8 cellular contexts compared by ENCODE assay signal in the genomic region with DNA sequence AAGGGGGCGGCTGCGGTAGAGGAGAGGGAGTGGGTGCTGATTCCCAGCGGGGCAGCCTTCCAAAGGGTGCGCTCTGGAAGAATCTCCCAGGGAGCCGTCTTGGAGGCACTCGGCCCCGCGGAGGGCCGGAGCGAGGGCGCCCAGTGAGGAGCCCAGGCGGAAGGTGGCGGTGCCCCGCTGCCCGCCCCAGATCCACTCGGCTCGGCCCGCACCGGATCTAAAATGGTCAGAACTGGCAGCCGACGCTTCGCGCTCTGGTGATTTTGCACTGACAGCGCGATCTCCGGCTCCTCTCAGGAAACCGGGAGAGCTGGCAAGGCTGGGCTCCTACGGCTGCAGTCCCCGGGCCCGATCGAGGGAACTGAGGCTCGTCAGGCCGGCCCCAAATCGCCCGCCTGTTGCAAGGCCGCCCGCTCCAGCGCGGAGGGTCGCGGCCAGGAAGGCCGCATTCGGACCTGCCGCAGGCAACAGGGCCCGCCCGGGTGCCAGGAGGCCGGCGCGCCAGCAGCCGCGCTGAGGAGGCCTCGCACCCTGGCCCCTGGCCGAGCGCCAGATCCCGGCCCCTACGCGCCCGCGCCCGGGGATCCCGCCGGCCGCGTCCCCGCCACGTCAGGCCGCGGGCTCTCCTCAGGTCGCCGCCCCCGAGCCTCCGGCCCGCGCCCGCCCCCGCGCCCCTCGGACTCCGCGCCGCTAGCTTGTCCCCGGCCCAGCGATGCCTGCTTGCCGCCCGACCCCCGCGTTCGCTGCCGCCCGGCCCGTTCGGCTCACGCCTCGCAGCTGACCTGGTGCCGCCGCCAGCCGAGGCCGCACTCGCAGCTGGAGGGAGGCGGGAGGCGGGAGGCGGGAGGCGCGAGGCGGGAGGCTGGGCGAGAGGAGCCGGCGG. TPM values are rescaled to one million over a fixed set of nuclear protein-coding genes. Genes with fewer than 3 reads are reported as not detected.
DNase-seq lines count a peak whose midpoint lies in the region; ATAC-seq and TF ChIP-seq lines count a peak whose summit lies in the region.

A gene with protein sequence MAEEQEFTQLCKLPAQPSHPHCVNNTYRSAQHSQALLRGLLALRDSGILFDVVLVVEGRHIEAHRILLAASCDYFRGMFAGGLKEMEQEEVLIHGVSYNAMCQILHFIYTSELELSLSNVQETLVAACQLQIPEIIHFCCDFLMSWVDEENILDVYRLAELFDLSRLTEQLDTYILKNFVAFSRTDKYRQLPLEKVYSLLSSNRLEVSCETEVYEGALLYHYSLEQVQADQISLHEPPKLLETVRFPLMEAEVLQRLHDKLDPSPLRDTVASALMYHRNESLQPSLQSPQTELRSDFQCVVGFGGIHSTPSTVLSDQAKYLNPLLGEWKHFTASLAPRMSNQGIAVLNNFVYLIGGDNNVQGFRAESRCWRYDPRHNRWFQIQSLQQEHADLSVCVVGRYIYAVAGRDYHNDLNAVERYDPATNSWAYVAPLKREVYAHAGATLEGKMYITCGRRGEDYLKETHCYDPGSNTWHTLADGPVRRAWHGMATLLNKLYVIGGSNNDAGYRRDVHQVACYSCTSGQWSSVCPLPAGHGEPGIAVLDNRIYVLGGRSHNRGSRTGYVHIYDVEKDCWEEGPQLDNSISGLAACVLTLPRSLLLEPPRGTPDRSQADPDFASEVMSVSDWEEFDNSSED (minus strand): TSS at position 818 of the 883 bp plus-strand sequence. CDS start 6,584 bp downstream, outside the sequence.

- in situ Hi-C loops in astrocyte of the cerebellum (cut with HindIII; ENCODE audit: low sequenced_read_pairs): no loop called here

- 2% methylated on average over 54 of the region's 108 CpGs for WGBS in hepatocyte (ENCODE audit: low lambda C conversion rate, missing lambda C conversion rate)

- peak within 1 kb of the TSS; percentile 73 for H3K9ac ChIP-seq in OCI-LY1 (ENCODE audit: low read length)

- H3K36me3 ChIP-seq in OCI-LY1 (ENCODE audit: insufficient read depth, low read length) (no peaks in the 10 kb centered on the region), hepatocyte (replicated peaks; ENCODE audit: insufficient read depth, low read depth) (no peaks in the 10 kb centered on the region)

- H4K20me1 ChIP-seq in OCI-LY1 (ENCODE audit: insufficient read depth, low read length) (no peaks in the 10 kb centered on the region), hepatocyte (ENCODE audit: insufficient read depth, poor library complexity, severe bottlenecking) (peaks cover 13% of the 10 kb centered on the region)

- H3K27me3 ChIP-seq in OCI-LY1 (ENCODE audit: insufficient read depth, low read length) (no peaks in the 10 kb centered on the region), hepatocyte (no peaks in the 10 kb centered on the region)

- TF ChIP-seq CTCF in AG09309 (IDR thresholded peaks at IDR 0.05; ENCODE audit: control insufficient read depth, insufficient read depth, low read depth, low read length, missing control alignments) (no peak), OCI-LY1 (IDR thresholded peaks at IDR 0.05; ENCODE audit: low read length) (no peak), astrocyte of the cerebellum (IDR thresholded peaks at IDR 0.05; ENCODE audit: low read depth, low read length, missing control alignments) (no peak), hepatocyte (IDR thresholded peaks at IDR 0.05; ENCODE audit: poor library complexity) (no peak)

- H2AFZ ChIP-seq in OCI-LY1 (ENCODE audit: low read length): no peak within 1 kb of the TSS
- peak within 1 kb of the TSS; percentile 60 for H2AFZ ChIP-seq in hepatocyte

- no peaks in the 10 kb centered on the region for H3K79me2 ChIP-seq in OCI-LY1 (ENCODE audit: insufficient read depth, low read length)
- H3K79me2 ChIP-seq in hepatocyte: peaks cover 66% of the 10 kb centered on the region

- no peaks in the 10 kb centered on the region for H3F3A ChIP-seq in OCI-LY1 (ENCODE audit: insufficient read depth, low read length)

- H3K27ac ChIP-seq in OCI-LY1 (ENCODE audit: low read depth, low read length, poor library complexity, severe bottlenecking) (no peak within 1 kb of the TSS), hepatocyte (peak within 1 kb of the TSS; percentile 98)

- H3K4me3 ChIP-seq in AG09309 (ENCODE audit: control insufficient read depth, low read depth, low read length) (peak within 1 kb of the TSS; percentile 83), OCI-LY1 (ENCODE audit: low read depth, low read length, poor library complexity, severe bottlenecking) (peak within 1 kb of the TSS; percentile 74), astrocyte of the cerebellum (ENCODE audit: low read depth, low read length) (peak within 1 kb of the TSS; percentile 68), hepatocyte (peak within 1 kb of the TSS; percentile 60)

- DNase-seq in AG09309 (ENCODE audit: low read depth) (no peak), astrocyte of the cerebellum (ENCODE audit: low read depth) (no peak), hepatocyte (ENCODE audit: low spot score) (peak; percentile 39), pulmonary artery endothelial cell (ENCODE audit: low read depth, low spot score) (no peak), iPS-NIHi7 (ENCODE audit: extremely low spot score) (no peak)

- H3K9me3 ChIP-seq in OCI-LY1 (ENCODE audit: low read length): no peaks in the 10 kb centered on the region
- no peaks in the 10 kb centered on the region for H3K9me3 ChIP-seq in hepatocyte (ENCODE audit: low read depth)

- no peaks in the 10 kb centered on the region for H3K9me2 ChIP-seq in OCI-LY1 (ENCODE audit: low read depth, low read length)
- no peaks in the 10 kb centered on the region for H3K9me2 ChIP-seq in hepatocyte (replicated peaks; ENCODE audit: insufficient read depth)

- H3K4me2 ChIP-seq in OCI-LY1 (ENCODE audit: low read length): peak within 1 kb of the TSS; percentile 91
- H3K4me2 ChIP-seq in hepatocyte: peak within 1 kb of the TSS; percentile 100

- peaks cover 13% of the 10 kb centered on the region for H3K4me1 ChIP-seq in OCI-LY1 (ENCODE audit: insufficient read depth, low read length, severe bottlenecking)
- peaks cover 11% of the 10 kb centered on the region for H3K4me1 ChIP-seq in hepatocyte (ENCODE audit: insufficient read depth)

- ATAC-seq in GM18511 (IDR thresholded peaks at IDR 0.05; ENCODE audit: unreplicated experiment): peak; percentile 45
- ATAC-seq in HG02970 (IDR thresholded peaks at IDR 0.05; ENCODE audit: low FRiP score, unreplicated experiment): peak; percentile 48

RNA-seq across cellular contexts. Expression of the gene that starts here (rescaled TPM):
- total RNA-seq in hepatocyte (32.5 and 38.0 TPM in 2 replicates), pulmonary artery endothelial cell (19.1 and 21.4 TPM in 2 replicates)
- polyA plus RNA-seq in hepatocyte: 20.5 and 23.6 TPM in 2 replicates
